In genomic region chr14:101072945-101073597, GRCh38 we compare ENCODE assay signal across 8 cellular contexts.
DNase-seq lines count a peak whose midpoint lies in the region; ATAC-seq and TF ChIP-seq lines count a peak whose summit lies in the region.

No MANE protein-coding gene starts in this region.

- no peaks in the 10 kb centered on the region for H3K36me3 Mint-ChIP-seq in Caco-2 (ENCODE audit: insufficient read depth, unreplicated experiment)

- WGBS in upper lobe of left lung, 2 donors, result 64 to 88% methylated on average over 8 to 28 of the region's 28 CpGs

- no peaks in the 10 kb centered on the region for H3K36me3 ChIP-seq in Caco-2 (ENCODE audit: control insufficient read depth, insufficient read depth, low read length)
- no peaks in the 10 kb centered on the region for H3K36me3 ChIP-seq in upper lobe of left lung

- no peak for TF ChIP-seq EP300 in upper lobe of left lung (IDR thresholded peaks at IDR 0.05)

- H3K4me3 Mint-ChIP-seq in Caco-2 (ENCODE audit: unreplicated experiment), result no peak overlapping the region

- POLR2A ChIA-PET in Caco-2 (lab: Charles Lee), result no interaction called here

- no peak for TF ChIP-seq POLR2A in upper lobe of left lung (IDR thresholded peaks at IDR 0.05)

- no peaks in the 10 kb centered on the region for H3K9me3 ChIP-seq in Caco-2
- no peaks in the 10 kb centered on the region for H3K9me3 ChIP-seq in upper lobe of left lung

- no peaks in the 10 kb centered on the region for H3K4me1 Mint-ChIP-seq in Caco-2 (ENCODE audit: low read depth, unreplicated experiment)

- CTCF ChIA-PET in Caco-2 (lab: Charles Lee), result no interaction called here

- H3K27me3 ChIP-seq in Caco-2 (replicated peaks; ENCODE audit: control insufficient read depth, insufficient read depth, low read length) (no peaks in the 10 kb centered on the region), upper lobe of left lung (peaks cover 0 to 19% (median 7%) of the 10 kb centered on the region in 4 donors)

- intact Hi-C loops in Caco-2 (cut with micrococcal nuclease; ENCODE audit: unreplicated experiment), result no loop called here

- BruUV-seq in Caco-2 (replicated peaks; lab: Mats Ljungman, UMichigan), result no TSS peak

- H3K27me3 Mint-ChIP-seq in Caco-2 (ENCODE audit: insufficient read depth, unreplicated experiment), result peaks cover 2% of the 10 kb centered on the region

- ATAC-seq in GM18520 (IDR thresholded peaks at IDR 0.05; ENCODE audit: unreplicated experiment) (peak; percentile 87), HG03060 (IDR thresholded peaks at IDR 0.05; ENCODE audit: low read depth, unreplicated experiment) (peak; percentile 84), upper lobe of left lung (ENCODE audit: low FRiP score in 2 of 2) (peak in 1 of 2 donors; percentile 16)

- H3K9me3 Mint-ChIP-seq in Caco-2 (ENCODE audit: unreplicated experiment), result no peaks in the 10 kb centered on the region

- no peak overlapping the region for H3K27ac Mint-ChIP-seq in Caco-2 (ENCODE audit: unreplicated experiment)

- H3K4me3 ChIP-seq in Caco-2 (ENCODE audit: low read depth, low read length) (no peak overlapping the region), upper lobe of left lung (no peak overlapping the region)

- peak; percentile 62 to 75 for DNase-seq in Caco-2
- DNase-seq in NCI-H2227 (lab: John Stamatoyannopoulos, UW; ENCODE audit: unreplicated experiment), result peak; percentile 70
- peak; percentile 87 for DNase-seq in brain pericyte (ENCODE audit: low read depth, low spot score)
- DNase-seq in left kidney (ENCODE audit: low read depth, low spot score), result peak; percentile 95
- peak; percentile 23 to 61 for DNase-seq in upper lobe of left lung
- DNase-seq in activated gamma-delta T cell treated with Interleukin-2 at 50 U/mL for 16 hours, result no peak

- no peak overlapping the region for H3K27ac ChIP-seq in upper lobe of left lung

- no peak for TF ChIP-seq CTCF in Caco-2 (IDR thresholded peaks at IDR 0.05; ENCODE audit: insufficient read depth in 1 of 2, low read depth in 1 of 2, low read length in 1 of 2, severe bottlenecking in 1 of 2, unreplicated experiment in 1 of 2)
- TF ChIP-seq CTCF in upper lobe of left lung (IDR thresholded peaks at IDR 0.05), result no peak

- H3K4me1 ChIP-seq in Caco-2 (no peaks in the 10 kb centered on the region), upper lobe of left lung (peaks cover 0 to 11% (median 6%) of the 10 kb centered on the region in 4 donors)
